ENCODE assay signal across 1 cellular context in genomic region chr9:87529666-87530065, GRCh38.
TF ChIP-seq lines count a peak whose summit lies in the region.

No MANE protein-coding gene starts in this region.

TF ChIP-seq in HepG2, 621 proteins besides CTCF, POLR2A, EP300 and RAD21 (continued from another document):
- TF ChIP-seq AKNA (CRISPR knock-in tag; IDR thresholded peaks at IDR 0.05; ENCODE audit: borderline replicate concordance) (no peak), ZSCAN31 (CRISPR knock-in tag; IDR thresholded peaks at IDR 0.05; ENCODE audit: low read depth) (no peak), ZNF547 (CRISPR knock-in tag; IDR thresholded peaks at IDR 0.05) (no peak), PHF5A (CRISPR knock-in tag; IDR thresholded peaks at IDR 0.05; ENCODE audit: low read depth, unreplicated experiment) (no peak), HOXA9 (CRISPR knock-in tag; IDR thresholded peaks at IDR 0.05; ENCODE audit: borderline replicate concordance) (no peak), REXO4 (CRISPR knock-in tag; IDR thresholded peaks at IDR 0.05; ENCODE audit: borderline replicate concordance) (no peak), CBX5 (CRISPR knock-in tag; IDR thresholded peaks at IDR 0.05; ENCODE audit: borderline replicate concordance) (no peak), NFATC3 (CRISPR knock-in tag; IDR thresholded peaks at IDR 0.05) (no peak)
- TF ChIP-seq, protein P1, sequence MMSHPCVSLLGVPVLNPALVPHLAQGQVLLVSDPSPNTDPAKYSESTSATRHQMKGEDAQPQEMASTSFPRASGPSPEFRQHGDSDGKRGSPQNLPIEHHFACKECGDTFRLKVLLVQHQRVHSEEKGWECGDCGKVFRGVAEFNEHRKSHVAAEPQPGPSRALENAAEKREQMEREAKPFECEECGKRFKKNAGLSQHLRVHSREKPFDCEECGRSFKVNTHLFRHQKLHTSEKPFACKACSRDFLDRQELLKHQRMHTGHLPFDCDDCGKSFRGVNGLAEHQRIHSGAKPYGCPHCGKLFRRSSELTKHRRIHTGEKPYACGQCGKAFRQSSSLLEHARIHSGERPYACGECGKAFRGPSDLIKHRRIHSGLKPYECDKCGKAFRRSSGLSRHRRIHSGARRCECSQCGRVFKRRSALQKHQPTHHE (CRISPR knock-in tag; IDR thresholded peaks at IDR 0.05; ENCODE audit: borderline replicate concordance) = no peak
